ENCODE assay signal across 8 cellular contexts in the genomic region with DNA sequence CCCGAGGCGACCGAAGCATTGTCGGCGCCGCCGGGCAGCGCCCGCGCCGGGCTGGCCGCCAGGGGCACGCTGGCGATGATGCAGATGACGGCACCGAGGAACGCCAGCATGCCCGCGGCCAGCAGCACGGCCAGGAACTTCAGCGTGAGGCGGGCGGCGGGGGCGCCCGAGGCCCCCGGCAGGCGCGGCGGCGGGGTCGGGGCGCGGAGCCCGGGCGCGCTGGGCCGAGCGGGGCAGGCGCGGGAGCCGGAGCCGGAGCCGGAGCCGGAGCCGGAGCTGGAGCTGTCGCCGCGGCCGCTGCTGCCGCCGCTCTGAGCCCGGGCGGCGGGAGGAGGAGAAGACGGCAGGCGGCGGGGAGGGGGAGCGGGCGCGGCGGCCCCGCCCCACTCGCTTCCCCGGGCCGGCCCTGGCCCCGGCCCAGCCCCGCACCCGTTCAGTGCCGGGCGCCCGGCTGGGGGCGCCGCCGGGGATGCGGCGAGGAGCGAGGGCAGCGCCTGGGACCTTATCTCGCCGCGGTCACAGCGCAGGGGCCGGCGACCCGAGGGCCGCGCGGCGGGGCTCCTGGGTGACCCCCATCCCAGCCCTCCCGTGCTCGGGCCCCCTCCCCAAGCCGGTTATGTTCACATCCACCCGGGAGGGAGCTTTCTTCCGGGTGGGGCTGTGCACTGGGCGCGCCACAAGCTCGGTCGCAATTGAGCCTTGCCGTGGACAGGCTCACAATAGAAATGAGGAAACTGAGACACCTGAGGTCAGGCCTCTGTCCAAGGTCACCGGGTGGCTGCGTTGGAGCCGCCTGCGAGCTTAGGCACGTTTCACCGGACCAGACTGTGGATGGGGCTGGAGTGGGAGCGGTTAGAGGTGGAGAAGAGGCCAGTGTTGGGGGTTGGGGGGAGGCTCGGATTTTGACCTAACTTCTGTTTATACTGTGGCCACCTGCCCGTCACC. TPM values are rescaled to one million over a fixed set of nuclear protein-coding genes. Genes with fewer than 3 reads are reported as not detected.
DNase-seq lines count a peak whose midpoint lies in the region; ATAC-seq and TF ChIP-seq lines count a peak whose summit lies in the region.

Gene NPTXR (minus strand): TSS at position 313 of the 945 bp plus-strand sequence.

- no peaks in the 10 kb centered on the region for H3K9me3 ChIP-seq in thymus (ENCODE audit: control insufficient read depth)

- peak; percentile 75 for DNase-seq in GM03348 (ENCODE audit: low spot score)
- DNase-seq in NCI-H2171 treated with DMSO at 0.1 percent for 48 hours (lab: John Stamatoyannopoulos, UW): peak; percentile 67
- DNase-seq in activated T-cell treated with anti-CD3 and anti-CD28 coated beads for 48 hours (ENCODE audit: low read depth): peak; percentile 27
- peak; percentile 30 to 40 for DNase-seq in erythroblast (lab: John Stamatoyannopoulos, UW)
- peak; percentile 34 for DNase-seq in mucosa of gallbladder (ENCODE audit: low spot score)

- H3K4me3 ChIP-seq in thymus (ENCODE audit: low read length): peak within 1 kb of the TSS; percentile 56

- no peak within 1 kb of the TSS for H3K27ac ChIP-seq in thymus (ENCODE audit: low read depth)

- ATAC-seq in HG03521 (IDR thresholded peaks at IDR 0.05; ENCODE audit: unreplicated experiment) (no peak), GM18520 (IDR thresholded peaks at IDR 0.05; ENCODE audit: unreplicated experiment) (no peak)

- no peak for TF ChIP-seq POLR2A in erythroblast (IDR thresholded peaks at IDR 0.05; ENCODE audit: low read length)

- peaks cover 3% of the 10 kb centered on the region for H3K4me1 ChIP-seq in thymus (ENCODE audit: control insufficient read depth, insufficient read depth, low read length)

- no peaks in the 10 kb centered on the region for H3K36me3 ChIP-seq in thymus (ENCODE audit: control insufficient read depth, insufficient read depth)

- 2% methylated on average over 109 of the region's 109 CpGs for WGBS in thymus

- peaks cover 40% of the 10 kb centered on the region for H3K27me3 ChIP-seq in thymus (ENCODE audit: control insufficient read depth, insufficient read depth)

RNA-seq across cellular contexts. Expression of gene NPTXR, which starts in this region (rescaled TPM):
- 15.0 TPM for total RNA-seq in mucosa of gallbladder
- polyA plus RNA-seq in thymus: 1.3 TPM
